Comparison of ENCODE assay signal across 15 cellular contexts in genomic region chr1:79090985-79091384, GRCh38.
DNase-seq lines count a peak whose midpoint lies in the region; ATAC-seq, FAIRE-seq and TF ChIP-seq lines count a peak whose summit lies in the region.
"Had no signal": no experiment of that assay in that cellular context is flagged by ENCODE, and none has a peak within 500 bp of the region (broad histone marks: within the 10 kb centered on the region; RNA-seq: fewer than 3 reads in every experiment).

No MANE protein-coding gene starts in this region.

- H3K79me2 ChIP-seq in endothelial cell of umbilical vein (ENCODE audit: control insufficient read depth, insufficient read depth, low read length), result no peaks in the 10 kb centered on the region
- H3K79me2 ChIP-seq in PC-9 (ENCODE audit: low read depth), result no peaks in the 10 kb centered on the region

- no peaks in the 10 kb centered on the region for H3K36me3 ChIP-seq in RWPE2 (ENCODE audit: low read depth)
- no peaks in the 10 kb centered on the region for H3K36me3 ChIP-seq in endothelial cell of umbilical vein (ENCODE audit: control insufficient read depth in 2 of 2, extremely low read depth in 1 of 2, insufficient read depth in 2 of 2, low read length in 2 of 2)
- no peaks in the 10 kb centered on the region for H3K36me3 ChIP-seq in PC-9 (ENCODE audit: low read depth)
- H3K36me3 ChIP-seq: BLaER1 had no signal

- TF ChIP-seq CTCF in RWPE2 (IDR thresholded peaks at IDR 0.05; ENCODE audit: poor library complexity, severe bottlenecking), result no peak
- no peak for TF ChIP-seq CTCF in endothelial cell of umbilical vein (IDR thresholded peaks at IDR 0.05; ENCODE audit: extremely low read depth in 1 of 2, insufficient read depth in 1 of 2, low read depth in 1 of 2, low read length in 2 of 2)
- no peak for TF ChIP-seq CTCF in foreskin keratinocyte (conservative IDR thresholded peaks at IDR 0.05)
- no peak for TF ChIP-seq CTCF in PC-9 (conservative IDR thresholded peaks at IDR 0.05)

- no peak overlapping the region for H3K4me3 ChIP-seq in RWPE2 (ENCODE audit: severe bottlenecking)
- no peak overlapping the region for H3K4me3 ChIP-seq in endothelial cell of umbilical vein (replicated peaks in 1 of 3; ENCODE audit: insufficient read depth in 1 of 3, low read depth in 1 of 3, low read length in 3 of 3)
- H3K4me3 ChIP-seq in PC-9, result no peak overlapping the region
- H3K4me3 ChIP-seq: BLaER1, GM12878, GM23248 had no signal

- no peak overlapping the region for H3K4me3 Mint-ChIP-seq in activated naive CD8-positive, alpha-beta T cell treated with anti-CD3 and anti-CD28 coated beads, Interleukin-2, amount 50 U/mL, for 24 hours

- no peaks in the 10 kb centered on the region for H4K20me1 ChIP-seq in endothelial cell of umbilical vein (replicated peaks; ENCODE audit: control insufficient read depth, extremely low read depth, insufficient read depth, low read length)
- H4K20me1 ChIP-seq in PC-9 (ENCODE audit: insufficient read depth), result no peaks in the 10 kb centered on the region
- H4K20me1 ChIP-seq: BLaER1 had no signal

- TF ChIP-seq POLR2A in endothelial cell of umbilical vein (IDR thresholded peaks at IDR 0.05; ENCODE audit: low read depth, low read length), result no peak

- dilution Hi-C loops in endothelial cell of umbilical vein (cut with MboI; ENCODE audit: extremely low pct_ligation_motif_present, low sequenced_read_pairs), result no loop called here

- H3K4me2 ChIP-seq in endothelial cell of umbilical vein (ENCODE audit: insufficient read depth, low read length) (no peak overlapping the region), PC-9 (no peak overlapping the region)
- H3K4me2 ChIP-seq: BLaER1 had no signal

- H3K27me3 Mint-ChIP-seq in activated naive CD8-positive, alpha-beta T cell treated with anti-CD3 and anti-CD28 coated beads, Interleukin-2, amount 50 U/mL, for 24 hours, result no peaks in the 10 kb centered on the region

- H3K27ac Mint-ChIP-seq in activated naive CD8-positive, alpha-beta T cell treated with anti-CD3 and anti-CD28 coated beads, Interleukin-2, amount 50 U/mL, for 24 hours, result no peak overlapping the region

- H3K4me1 ChIP-seq in RWPE2 (ENCODE audit: insufficient read depth, poor library complexity, severe bottlenecking), result peaks cover 9% of the 10 kb centered on the region
- H3K4me1 ChIP-seq in endothelial cell of umbilical vein (ENCODE audit: control insufficient read depth, extremely low read depth, insufficient read depth, low read length), result no peaks in the 10 kb centered on the region
- peaks cover 12% of the 10 kb centered on the region for H3K4me1 ChIP-seq in foreskin keratinocyte
- no peaks in the 10 kb centered on the region for H3K4me1 ChIP-seq in PC-9 (replicated peaks; ENCODE audit: insufficient read depth)
- H3K4me1 ChIP-seq: BLaER1 had no signal

- FAIRE-seq in endothelial cell of umbilical vein (lab: Jason Lieb, UNC), result no peak
- FAIRE-seq: GM12878, GM18507 had no signal

- ATAC-seq in RWPE2 (ENCODE audit: low read depth) (peak; percentile 63), foreskin keratinocyte (peak; percentile 41), GM19324 (IDR thresholded peaks at IDR 0.05; ENCODE audit: low FRiP score, unreplicated experiment) (no peak)
- ATAC-seq in activated naive CD8-positive, alpha-beta T cell treated with anti-CD3 and anti-CD28 coated beads, Interleukin-2, amount 50 U/mL, for 24 hours, result no peak
- ATAC-seq: GM12878 had no signal

- intact Hi-C loops in endothelial cell of umbilical vein (cut with micrococcal nuclease) (no loop called here), PC-9 (cut with micrococcal nuclease; ENCODE audit: unreplicated experiment) (no loop called here)

- CTCF ChIA-PET in endothelial cell of umbilical vein (lab: Charles Lee) (interaction anchor here (1.1 kb wide), 1 partner anchor 11 kb away, joined by 4 read pairs; no protein-coding TSS in a partner anchor), PC-9 (lab: Charles Lee) (no interaction called here)

- BruUV-seq in endothelial cell of umbilical vein (replicated peaks; lab: Mats Ljungman, UMichigan) (no TSS peak), PC-9 (replicated peaks; lab: Mats Ljungman, UMichigan) (no TSS peak)

- H3K27ac ChIP-seq in RWPE2 (ENCODE audit: poor library complexity, severe bottlenecking) (no peak overlapping the region), endothelial cell of umbilical vein (ENCODE audit: insufficient read depth, low read depth, low read length) (no peak overlapping the region), foreskin keratinocyte (no peak overlapping the region), PC-9 (no peak overlapping the region)
- H3K27ac ChIP-seq: BLaER1, GM23248 had no signal

- no peaks in the 10 kb centered on the region for H3K27me3 ChIP-seq in RWPE2 (ENCODE audit: insufficient read depth, poor library complexity, severe bottlenecking)
- no peaks in the 10 kb centered on the region for H3K27me3 ChIP-seq in endothelial cell of umbilical vein (ENCODE audit: control insufficient read depth in 2 of 2, insufficient read depth in 2 of 2, low read length in 2 of 2)
- H3K27me3 ChIP-seq in foreskin keratinocyte, result no peaks in the 10 kb centered on the region
- H3K27me3 ChIP-seq in PC-9 (ENCODE audit: insufficient read depth, low read depth), result no peaks in the 10 kb centered on the region
- H3K27me3 ChIP-seq: BLaER1 had no signal

- no peaks in the 10 kb centered on the region for H3K36me3 Mint-ChIP-seq in activated naive CD8-positive, alpha-beta T cell treated with anti-CD3 and anti-CD28 coated beads, Interleukin-2, amount 50 U/mL, for 24 hours (ENCODE audit: low read depth)

- H3K4me1 Mint-ChIP-seq in activated naive CD8-positive, alpha-beta T cell treated with anti-CD3 and anti-CD28 coated beads, Interleukin-2, amount 50 U/mL, for 24 hours, result no peaks in the 10 kb centered on the region

- no peaks in the 10 kb centered on the region for H3K9me3 Mint-ChIP-seq in activated naive CD8-positive, alpha-beta T cell treated with anti-CD3 and anti-CD28 coated beads, Interleukin-2, amount 50 U/mL, for 24 hours

- no peaks in the 10 kb centered on the region for H3K9me2 ChIP-seq in PC-9 (ENCODE audit: insufficient read depth)

- no peak overlapping the region for H3K9ac ChIP-seq in endothelial cell of umbilical vein (replicated peaks; ENCODE audit: extremely low read depth, insufficient read depth, low read length)
- H3K9ac ChIP-seq: BLaER1, GM23248 had no signal

- H2AFZ ChIP-seq in endothelial cell of umbilical vein (ENCODE audit: low read depth, low read length), result no peak overlapping the region
- H2AFZ ChIP-seq in PC-9, result no peak overlapping the region
- H2AFZ ChIP-seq: GM23248 had no signal

- no peaks in the 10 kb centered on the region for H3F3A ChIP-seq in PC-9 (ENCODE audit: insufficient read depth, low read depth)

- no peaks in the 10 kb centered on the region for H3K9me3 ChIP-seq in RWPE2 (ENCODE audit: severe bottlenecking)
- H3K9me3 ChIP-seq in endothelial cell of umbilical vein (replicated peaks; ENCODE audit: control insufficient read depth, insufficient read depth, low read length), result no peaks in the 10 kb centered on the region
- 0 out of 2 replicates have a peak, but pooled peaks cover 5% of the 10 kb centered on the region for H3K9me3 ChIP-seq in PC-9 (ENCODE audit: insufficient read depth, low read depth)
- H3K9me3 ChIP-seq: BLaER1 had no signal

- DNase-seq in ELR (ENCODE audit: low read depth) (peak; percentile 26), RWPE2 (ENCODE audit: low spot score) (no peak), endothelial cell of umbilical vein (ENCODE audit: low read depth, low spot score) (no peak), foreskin keratinocyte (peak; percentile 42 to 67), PC-9 (no peak)
- DNase-seq in activated naive CD8-positive, alpha-beta T cell treated with anti-CD3 and anti-CD28 coated beads, Interleukin-2, amount 50 U/mL, for 24 hours, result no peak
- DNase-seq in stimulated activated CD4-positive, alpha-beta T cell treated with anti-CD3 and anti-CD28 coated beads, Interleukin-4, amount 100 ng/mL, for 24 hours, result no peak
- DNase-seq: 8988T, AML-193, DMS53 had no signal

- H3K9me1 ChIP-seq in endothelial cell of umbilical vein (replicated peaks; ENCODE audit: control insufficient read depth, extremely low read depth, insufficient read depth, low read length), result no peaks in the 10 kb centered on the region

- POLR2A ChIA-PET in endothelial cell of umbilical vein (lab: Charles Lee) (no interaction called here), PC-9 (lab: Charles Lee; ENCODE audit: unreplicated experiment) (no interaction called here)

TF ChIP-seq in endothelial cell of umbilical vein, 7 proteins besides CTCF, POLR2A, EP300 and RAD21:
- TF ChIP-seq FOS (IDR thresholded peaks at IDR 0.05; ENCODE audit: borderline replicate concordance, insufficient read depth, low read length) (peak; percentile 30), EZH2 (IDR thresholded peaks at IDR 0.05; ENCODE audit: borderline replicate concordance, low read depth, low read length, severe bottlenecking) (no peak)

Comparison
In these comparisons a context has a peak if more than half of its experiments do, and no peak if none do; other contexts are left out.
1. DNase-seq: peak in ELR (single experiment) and foreskin keratinocyte (2 of 2); none in RWPE2 (single experiment), endothelial cell of umbilical vein (single experiment), activated naive CD8-positive, alpha-beta T cell treated with anti-CD3 and anti-CD28 coated beads, Interleukin-2, amount 50 U/mL, for 24 hours (single experiment), stimulated activated CD4-positive, alpha-beta T cell treated with anti-CD3 and anti-CD28 coated beads, Interleukin-4, amount 100 ng/mL, for 24 hours (single experiment) and PC-9 (0 of 2).
2. ATAC-seq: peak in RWPE2 (single experiment) and foreskin keratinocyte (single experiment); none in activated naive CD8-positive, alpha-beta T cell treated with anti-CD3 and anti-CD28 coated beads, Interleukin-2, amount 50 U/mL, for 24 hours (single experiment) and GM19324 (single experiment).